In the genomic region with DNA sequence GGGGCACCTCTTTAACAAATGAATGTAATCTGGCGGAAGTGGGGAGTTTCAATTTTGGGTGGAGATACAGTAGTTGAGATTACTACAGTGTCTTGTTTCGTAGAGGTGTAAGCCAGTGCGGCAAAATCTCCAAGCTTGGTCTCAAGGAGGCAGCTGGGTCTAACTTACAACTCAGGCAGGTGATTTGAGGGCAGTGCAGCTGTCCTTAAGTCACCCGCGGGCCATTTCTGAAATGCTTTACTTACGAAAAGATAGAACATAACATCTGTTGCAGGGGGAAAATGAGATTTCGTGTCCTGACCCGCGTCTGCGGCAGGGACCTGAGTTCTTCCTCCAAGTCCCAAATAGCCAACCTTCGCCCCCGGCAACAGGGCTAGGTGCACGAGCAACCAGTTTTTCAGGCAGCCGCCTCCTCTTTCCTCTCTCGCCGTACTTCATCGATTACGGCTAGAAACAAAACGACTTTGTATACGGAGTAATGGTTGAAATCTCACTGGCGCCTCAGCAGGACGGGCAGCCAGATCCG, we compare ENCODE assay signal across 8 cellular contexts. TPM values are rescaled to one million over a fixed set of nuclear protein-coding genes. Genes with fewer than 3 reads are reported as not detected.
DNase-seq lines count a peak whose midpoint lies in the region; ATAC-seq, FAIRE-seq and TF ChIP-seq lines count a peak whose summit lies in the region.

No MANE protein-coding gene starts in this region.

- H3K9ac ChIP-seq in mucosa of rectum (ENCODE audit: low read depth in 1 of 2, low read length in 2 of 2) = peak overlapping the region; percentile 94 to 97

- DNase-seq in DMS 273 (lab: John Stamatoyannopoulos, UW; ENCODE audit: unreplicated experiment) (peak; percentile 87), GM19239 (ENCODE audit: insufficient read length, low spot score) (peak; percentile 82), KBM-7 (no peak), pons (ENCODE audit: low spot score) (no peak)
- no peak for DNase-seq in effector memory CD4-positive, alpha-beta T cell

- no peaks in the 10 kb centered on the region for H3K36me3 ChIP-seq in effector memory CD4-positive, alpha-beta T cell (ENCODE audit: control insufficient read depth, insufficient read depth, low read length)
- H3K36me3 ChIP-seq in mucosa of rectum (ENCODE audit: control insufficient read depth in 2 of 2, insufficient read depth in 2 of 2, low read length in 2 of 2) = no peaks in the 10 kb centered on the region

- H3K27ac ChIP-seq in effector memory CD4-positive, alpha-beta T cell (ENCODE audit: insufficient read depth, low read length, poor library complexity, severe bottlenecking) = peak overlapping the region; percentile 92
- peak overlapping the region; percentile 93 to 95 for H3K27ac ChIP-seq in mucosa of rectum (ENCODE audit: low read depth in 2 of 2, low read length in 2 of 2)

- FAIRE-seq in GM19239 (lab: Jason Lieb, UNC) = peak; percentile 49

- ATAC-seq in HG03135 (IDR thresholded peaks at IDR 0.05; ENCODE audit: unreplicated experiment) = peak; percentile 31

- peak overlapping the region; percentile 97 for H3K4me3 ChIP-seq in effector memory CD4-positive, alpha-beta T cell (ENCODE audit: insufficient read depth, low read depth, low read length, poor library complexity, severe bottlenecking)
- H3K4me3 ChIP-seq in mucosa of rectum (ENCODE audit: low read length in 2 of 2) = peak overlapping the region; percentile 90 to 99

- no peaks in the 10 kb centered on the region for H3K27me3 ChIP-seq in effector memory CD4-positive, alpha-beta T cell (replicated peaks; ENCODE audit: control insufficient read depth, insufficient read depth, low read length, poor library complexity, severe bottlenecking)
- H3K27me3 ChIP-seq in mucosa of rectum (ENCODE audit: control insufficient read depth in 2 of 2, insufficient read depth in 2 of 2, low read length in 2 of 2) = no peaks in the 10 kb centered on the region

- H3K4me1 ChIP-seq in effector memory CD4-positive, alpha-beta T cell (ENCODE audit: control insufficient read depth, insufficient read depth, low read length, poor library complexity, severe bottlenecking) = peaks cover 10% of the 10 kb centered on the region
- H3K4me1 ChIP-seq in mucosa of rectum (ENCODE audit: control insufficient read depth in 2 of 2, insufficient read depth in 2 of 2, low read length in 2 of 2) = peaks cover 6 to 10% of the 10 kb centered on the region in 2 donors

- no peaks in the 10 kb centered on the region for H3K9me3 ChIP-seq in effector memory CD4-positive, alpha-beta T cell (ENCODE audit: control insufficient read depth, low read length)
- no peaks in the 10 kb centered on the region for H3K9me3 ChIP-seq in mucosa of rectum (ENCODE audit: control insufficient read depth in 2 of 2, low read length in 2 of 2)

- in situ Hi-C loops in KBM-7 (cut with MboI; ENCODE audit: low pct_unique_long_range_greater_than_20kb, low sequenced_read_pairs) = no loop called here

TF ChIP-seq in PFSK-1, 5 proteins besides CTCF, POLR2A, EP300 and RAD21:
- peak; percentile 89 for TF ChIP-seq POLR2AphosphoS5 (IDR thresholded peaks at IDR 0.05; ENCODE audit: low read depth, low read length)
- TF ChIP-seq, protein P1, sequence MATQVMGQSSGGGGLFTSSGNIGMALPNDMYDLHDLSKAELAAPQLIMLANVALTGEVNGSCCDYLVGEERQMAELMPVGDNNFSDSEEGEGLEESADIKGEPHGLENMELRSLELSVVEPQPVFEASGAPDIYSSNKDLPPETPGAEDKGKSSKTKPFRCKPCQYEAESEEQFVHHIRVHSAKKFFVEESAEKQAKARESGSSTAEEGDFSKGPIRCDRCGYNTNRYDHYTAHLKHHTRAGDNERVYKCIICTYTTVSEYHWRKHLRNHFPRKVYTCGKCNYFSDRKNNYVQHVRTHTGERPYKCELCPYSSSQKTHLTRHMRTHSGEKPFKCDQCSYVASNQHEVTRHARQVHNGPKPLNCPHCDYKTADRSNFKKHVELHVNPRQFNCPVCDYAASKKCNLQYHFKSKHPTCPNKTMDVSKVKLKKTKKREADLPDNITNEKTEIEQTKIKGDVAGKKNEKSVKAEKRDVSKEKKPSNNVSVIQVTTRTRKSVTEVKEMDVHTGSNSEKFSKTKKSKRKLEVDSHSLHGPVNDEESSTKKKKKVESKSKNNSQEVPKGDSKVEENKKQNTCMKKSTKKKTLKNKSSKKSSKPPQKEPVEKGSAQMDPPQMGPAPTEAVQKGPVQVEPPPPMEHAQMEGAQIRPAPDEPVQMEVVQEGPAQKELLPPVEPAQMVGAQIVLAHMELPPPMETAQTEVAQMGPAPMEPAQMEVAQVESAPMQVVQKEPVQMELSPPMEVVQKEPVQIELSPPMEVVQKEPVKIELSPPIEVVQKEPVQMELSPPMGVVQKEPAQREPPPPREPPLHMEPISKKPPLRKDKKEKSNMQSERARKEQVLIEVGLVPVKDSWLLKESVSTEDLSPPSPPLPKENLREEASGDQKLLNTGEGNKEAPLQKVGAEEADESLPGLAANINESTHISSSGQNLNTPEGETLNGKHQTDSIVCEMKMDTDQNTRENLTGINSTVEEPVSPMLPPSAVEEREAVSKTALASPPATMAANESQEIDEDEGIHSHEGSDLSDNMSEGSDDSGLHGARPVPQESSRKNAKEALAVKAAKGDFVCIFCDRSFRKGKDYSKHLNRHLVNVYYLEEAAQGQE (IDR thresholded peaks at IDR 0.05; ENCODE audit: insufficient read depth in 1 of 2, low read depth in 2 of 2, low read length in 2 of 2) = no peak
- TF ChIP-seq FOXP2 (optimal IDR thresholded peaks at IDR 0.05; ENCODE audit: borderline replicate concordance, extremely low read depth, extremely low read length, insufficient read depth) = no peak
- no peak; the same call in 1 of the 2 replicates for TF ChIP-seq SIN3A (IDR thresholded peaks at IDR 0.05; ENCODE audit: borderline replicate concordance, insufficient read depth, low read length)
- TF ChIP-seq TAF1 (IDR thresholded peaks at IDR 0.05; ENCODE audit: borderline replicate concordance, insufficient read depth, low read length) = no peak

RNA-seq across cellular contexts. Expression of a gene that starts 0.5 kb away (rescaled TPM):
- polyA plus RNA-seq in PFSK-1 (2012; ENCODE audit: insufficient read length, low read depth) = 27.7 TPM

RNA-seq across cellular contexts. Expression of a gene that starts 18.4 kb away (rescaled TPM):
- polyA plus RNA-seq in PFSK-1 (2012; ENCODE audit: insufficient read length, low read depth) = 0.26 TPM

RNA-seq across cellular contexts. Expression of a gene that starts 49.0 kb away (rescaled TPM):
- 3.9 TPM for polyA plus RNA-seq in PFSK-1 (2012; ENCODE audit: insufficient read length, low read depth)

Comparison
In these comparisons a context has a peak if more than half of its experiments do, and no peak if none do; other contexts are left out.
1. DNase-seq: peak in DMS 273 (single experiment) and GM19239 (single experiment); none in effector memory CD4-positive, alpha-beta T cell (0 of 3), KBM-7 (single experiment) and pons (single experiment).